Comparison of ENCODE assay signal across 16 cellular contexts in genomic region chr19:51026554-51026831, GRCh38. TPM values are rescaled to one million over a fixed set of nuclear protein-coding genes. Genes with fewer than 3 reads are reported as not detected.
A peak's percentile ranks its signal among the peaks of the same experiment; 100 is the strongest.
DNase-seq lines count a peak whose midpoint lies in the region; ATAC-seq and TF ChIP-seq lines count a peak whose summit lies in the region.
"Had no signal": no experiment of that assay in that cellular context is flagged by ENCODE, and none has a peak within 500 bp of the region (broad histone marks: within the 10 kb centered on the region; RNA-seq: fewer than 3 reads in every experiment).

Gene KLK11, minus strand, starts transcription at chr19:51026616. Its CDS starts 985 bp downstream, at chr19:51025631.

- intact Hi-C loops in heart right ventricle (cut with DNase I) (loop anchor here in 3 of 10 donors (5.0 to 10.0 kb wide), 4 partner anchors 56 to 148 kb away; partner anchors contain the start of gene KLK14 (in 1 of the 3)), left ventricle myocardium superior (cut with micrococcal nuclease) (no loop called here), left lung (cut with DNase I) (loop anchor here in 1 of 2 donors (10.0 kb wide), 1 partner anchor 148 kb away; no protein-coding TSS in a partner anchor)

- ATAC-seq in heart right ventricle (peak in 2 of 8 donors; percentile 32 to 41), left ventricle myocardium superior (no peak), left lung (peak; percentile 55), upper lobe of left lung (ENCODE audit: low FRiP score in 2 of 2) (peak; percentile 15 to 32), HG03196 (IDR thresholded peaks at IDR 0.05; ENCODE audit: unreplicated experiment) (no peak), HG02763 (IDR thresholded peaks at IDR 0.05; ENCODE audit: unreplicated experiment) (no peak)

- H3K4me3 ChIP-seq in heart right ventricle, result peak within 1 kb of the TSS in 6 of 10 donors; percentile 7 to 41 (median 13)
- no peak within 1 kb of the TSS for H3K4me3 ChIP-seq in left lung
- H3K4me3 ChIP-seq in upper lobe of left lung, result peak within 1 kb of the TSS in 3 of 4 donors; percentile 13 to 29 (median 23)
- H3K4me3 ChIP-seq: MG63, SJCRH30, uterus had no signal

- H3K27me3 ChIP-seq in heart right ventricle (peaks cover 0 to 80% (median 43%) of the 10 kb centered on the region in 7 donors), left lung (peaks cover 4 to 95% of the 10 kb centered on the region in 2 donors), upper lobe of left lung (peaks cover 0 to 5% (median 2%) of the 10 kb centered on the region in 4 donors)

- WGBS in heart right ventricle, 2 donors, result 73 to 79% methylated on average over 7 to 11 of the region's 11 CpGs
- 46 to 84% methylated on average over 9 of the region's 11 CpGs for WGBS in upper lobe of left lung, 2 donors

- peaks cover 0 to 16% (median 0%) of the 10 kb centered on the region in 9 donors for H3K4me1 ChIP-seq in heart right ventricle
- H3K4me1 ChIP-seq in left lung, result no peaks in the 10 kb centered on the region
- H3K4me1 ChIP-seq in upper lobe of left lung, result peaks cover 0 to 3% (median 0%) of the 10 kb centered on the region in 4 donors
- H3K4me1 ChIP-seq: SJCRH30, uterus had no signal

- H3K9me3 ChIP-seq in heart right ventricle, result no peaks in the 10 kb centered on the region
- H3K9me3 ChIP-seq in left lung, result no peaks in the 10 kb centered on the region
- H3K9me3 ChIP-seq in upper lobe of left lung, result no peaks in the 10 kb centered on the region
- H3K9me3 ChIP-seq: MG63, SJCRH30, uterus had no signal

- H3K27ac ChIP-seq in heart right ventricle (peak within 1 kb of the TSS in 3 of 10 donors; percentile 23 to 44 (median 42)), left lung (no peak within 1 kb of the TSS), upper lobe of left lung (peak within 1 kb of the TSS in 2 of 4 donors; percentile 44 to 69)
- H3K27ac ChIP-seq: SJCRH30, uterus had no signal

- DNase-seq in heart right ventricle, result no peak
- no peak for DNase-seq in left ventricle myocardium superior
- peak; percentile 27 for DNase-seq in NCI-H774 (lab: John Stamatoyannopoulos, UW)
- DNase-seq in left lung, result peak in 1 of 2 donors; percentile 80
- DNase-seq in upper lobe of left lung, result peak; percentile 30 to 81
- DNase-seq in SIG-M5 (lab: John Stamatoyannopoulos, UW), result no peak
- DNase-seq: activated naive CD4-positive, alpha-beta T cell treated with anti-CD3 and anti-CD28 coated beads, Interleukin-2, amount 50 U/mL, for 16 hours; caudate nucleus; MG63; occipital lobe; SJCRH30; uterus had no signal

- TF ChIP-seq POLR2A in upper lobe of left lung (IDR thresholded peaks at IDR 0.05), result peak in 1 of 4 donors; percentile 43

- TF ChIP-seq CTCF in heart right ventricle (IDR thresholded peaks at IDR 0.05) (no peak), left lung (IDR thresholded peaks at IDR 0.05) (no peak), upper lobe of left lung (IDR thresholded peaks at IDR 0.05) (no peak)

- no peaks in the 10 kb centered on the region for H3K36me3 ChIP-seq in heart right ventricle
- H3K36me3 ChIP-seq in left lung, result no peaks in the 10 kb centered on the region
- H3K36me3 ChIP-seq in upper lobe of left lung, result no peaks in the 10 kb centered on the region
- H3K36me3 ChIP-seq: MG63, SJCRH30, uterus had no signal

- no peak for TF ChIP-seq EP300 in upper lobe of left lung (IDR thresholded peaks at IDR 0.05)

RNA-seq across cellular contexts. Expression of gene KLK11, which starts in this region (rescaled TPM):
- total RNA-seq in heart right ventricle (under 1 TPM in 4 of 10 donors, not detected in 6; 0.27 to 0.46 (median 0.36) TPM), left ventricle myocardium superior (0.62 TPM), left lung (1 to 10 TPM; 3.6 to 7.2 TPM), upper lobe of left lung (10 to 100 TPM; 13.3 to 37.7 (median 22.9) TPM)
- under 1 TPM; 0.51 to 0.59 TPM for polyA plus RNA-seq in heart right ventricle
- total RNA-seq: activated CD8-positive, alpha-beta memory T cell treated with anti-CD3 and anti-CD28 coated beads for 36 hours; H4; occipital lobe; SJCRH30 had no signal

Comparison
In these comparisons a context has a peak if more than half of its experiments do, and no peak if none do; other contexts are left out.
1. ATAC-seq: peak in left lung (single experiment) and upper lobe of left lung (2 of 2); none in left ventricle myocardium superior (single experiment), HG03196 (single experiment) and HG02763 (single experiment).
2. DNase-seq: peak in NCI-H774 (single experiment) and upper lobe of left lung (2 of 2); none in heart right ventricle (0 of 2), left ventricle myocardium superior (single experiment) and SIG-M5 (single experiment).
3. H3K4me3 ChIP-seq: peak in heart right ventricle (6 of 10) and upper lobe of left lung (3 of 4); none in left lung (0 of 2).